In genomic region chr10:80290474-80291220, GRCh38 we compare ENCODE assay signal across 1 cellular context.
TF ChIP-seq lines count a peak whose summit lies in the region.

No MANE protein-coding gene starts in this region.

TF ChIP-seq in HepG2, 621 proteins besides CTCF, POLR2A, EP300 and RAD21 (continued from another document and continues in another):
- TF ChIP-seq E2F2 (CRISPR knock-in tag; IDR thresholded peaks at IDR 0.05; ENCODE audit: borderline replicate concordance) (no peak), KAT7 (CRISPR knock-in tag; IDR thresholded peaks at IDR 0.05; ENCODE audit: borderline replicate concordance) (no peak), CAMTA2 (CRISPR knock-in tag; IDR thresholded peaks at IDR 0.05; ENCODE audit: borderline replicate concordance) (no peak), PAF1 (CRISPR knock-in tag; IDR thresholded peaks at IDR 0.05) (no peak), KAT2B (IDR thresholded peaks at IDR 0.05; ENCODE audit: borderline replicate concordance, low read depth, low read length) (no peak), PHF20 (CRISPR knock-in tag; IDR thresholded peaks at IDR 0.05) (no peak), TFDP1 (CRISPR knock-in tag; IDR thresholded peaks at IDR 0.05; ENCODE audit: borderline replicate concordance) (no peak), ZNF136 (CRISPR knock-in tag; IDR thresholded peaks at IDR 0.05; ENCODE audit: low read depth) (no peak), SALL2 (CRISPR knock-in tag; IDR thresholded peaks at IDR 0.05) (no peak), RFX3 (CRISPR knock-in tag; IDR thresholded peaks at IDR 0.05) (no peak), RFX1 (IDR thresholded peaks at IDR 0.05) (no peak), GTF2F1 (IDR thresholded peaks at IDR 0.05; ENCODE audit: low read length) (no peak), ELF1 (CRISPR knock-in tag; IDR thresholded peaks at IDR 0.05) (no peak; the same call in 1 of the 2 replicates), ZNF678 (CRISPR knock-in tag; IDR thresholded peaks at IDR 0.05) (no peak), ZSCAN30 (CRISPR knock-in tag; IDR thresholded peaks at IDR 0.05) (no peak), GLI4 (CRISPR knock-in tag; IDR thresholded peaks at IDR 0.05; ENCODE audit: borderline replicate concordance) (no peak), ZNF674 (CRISPR knock-in tag; IDR thresholded peaks at IDR 0.05; ENCODE audit: low read depth) (no peak), GATA4 (IDR thresholded peaks at IDR 0.05; ENCODE audit: borderline replicate concordance, low read depth) (no peak), POLR2AphosphoS5 (IDR thresholded peaks at IDR 0.05; ENCODE audit: low read depth, low read length) (peak; percentile 29; the same call in 1 of the 2 replicates), YY1 (IDR thresholded peaks at IDR 0.05; ENCODE audit: insufficient read depth, insufficient replicate concordance, low read depth, low read length) (no peak), ZNF143 (CRISPR knock-in tag; IDR thresholded peaks at IDR 0.05) (no peak), ZNF543 (CRISPR knock-in tag; IDR thresholded peaks at IDR 0.05) (no peak), ZNF468 (CRISPR knock-in tag; IDR thresholded peaks at IDR 0.05) (no peak), MAFG (CRISPR knock-in tag; IDR thresholded peaks at IDR 0.05) (no peak), FOXP4 (CRISPR knock-in tag; IDR thresholded peaks at IDR 0.05) (peak; percentile 80), TCF7L2 (IDR thresholded peaks at IDR 0.05; ENCODE audit: low read depth, low read length) (no peak), ETV6 (CRISPR knock-in tag; conservative IDR thresholded peaks at IDR 0.05) (no peak), ZNF414 (CRISPR knock-in tag; IDR thresholded peaks at IDR 0.05) (no peak), SMARCE1 (IDR thresholded peaks at IDR 0.05; ENCODE audit: borderline replicate concordance) (no peak), TBX3 (IDR thresholded peaks at IDR 0.05; ENCODE audit: borderline replicate concordance) (peak; percentile 12; the same call in 1 of the 2 replicates), PCBP1 (IDR thresholded peaks at IDR 0.05; ENCODE audit: borderline replicate concordance, low read depth, low read length) (no peak), ZNF619 (CRISPR knock-in tag; IDR thresholded peaks at IDR 0.05) (no peak), PRDM15 (CRISPR knock-in tag; IDR thresholded peaks at IDR 0.05) (no peak), ZNF839 (CRISPR knock-in tag; IDR thresholded peaks at IDR 0.05; ENCODE audit: borderline replicate concordance) (no peak), KLF11 (CRISPR knock-in tag; IDR thresholded peaks at IDR 0.05) (no peak), ZNF224 (CRISPR knock-in tag; IDR thresholded peaks at IDR 0.05) (no peak), ZNF629 (CRISPR knock-in tag; conservative IDR thresholded peaks at IDR 0.05) (no peak)
- TF ChIP-seq, protein P1, sequence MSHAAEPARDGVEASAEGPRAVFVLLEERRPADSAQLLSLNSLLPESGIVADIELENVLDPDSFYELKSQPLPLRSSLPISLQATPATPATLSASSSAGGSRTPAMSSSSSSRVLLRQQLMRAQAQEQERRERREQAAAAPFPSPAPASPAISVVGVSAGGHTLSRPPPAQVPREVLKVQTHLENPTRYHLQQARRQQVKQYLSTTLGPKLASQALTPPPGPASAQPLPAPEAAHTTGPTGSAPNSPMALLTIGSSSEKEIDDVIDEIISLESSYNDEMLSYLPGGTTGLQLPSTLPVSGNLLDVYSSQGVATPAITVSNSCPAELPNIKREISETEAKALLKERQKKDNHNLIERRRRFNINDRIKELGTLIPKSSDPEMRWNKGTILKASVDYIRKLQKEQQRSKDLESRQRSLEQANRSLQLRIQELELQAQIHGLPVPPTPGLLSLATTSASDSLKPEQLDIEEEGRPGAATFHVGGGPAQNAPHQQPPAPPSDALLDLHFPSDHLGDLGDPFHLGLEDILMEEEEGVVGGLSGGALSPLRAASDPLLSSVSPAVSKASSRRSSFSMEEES (CRISPR knock-in tag; IDR thresholded peaks at IDR 0.05), result 0 out of 2 replicates have a peak, but pooled peaks have one; percentile 44
- TF ChIP-seq, protein P2, sequence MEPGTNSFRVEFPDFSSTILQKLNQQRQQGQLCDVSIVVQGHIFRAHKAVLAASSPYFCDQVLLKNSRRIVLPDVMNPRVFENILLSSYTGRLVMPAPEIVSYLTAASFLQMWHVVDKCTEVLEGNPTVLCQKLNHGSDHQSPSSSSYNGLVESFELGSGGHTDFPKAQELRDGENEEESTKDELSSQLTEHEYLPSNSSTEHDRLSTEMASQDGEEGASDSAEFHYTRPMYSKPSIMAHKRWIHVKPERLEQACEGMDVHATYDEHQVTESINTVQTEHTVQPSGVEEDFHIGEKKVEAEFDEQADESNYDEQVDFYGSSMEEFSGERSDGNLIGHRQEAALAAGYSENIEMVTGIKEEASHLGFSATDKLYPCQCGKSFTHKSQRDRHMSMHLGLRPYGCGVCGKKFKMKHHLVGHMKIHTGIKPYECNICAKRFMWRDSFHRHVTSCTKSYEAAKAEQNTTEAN (CRISPR knock-in tag; conservative IDR thresholded peaks at IDR 0.05), result no peak
- TF ChIP-seq, protein P3, sequence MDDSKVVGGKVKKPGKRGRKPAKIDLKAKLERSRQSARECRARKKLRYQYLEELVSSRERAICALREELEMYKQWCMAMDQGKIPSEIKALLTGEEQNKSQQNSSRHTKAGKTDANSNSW (CRISPR knock-in tag; IDR thresholded peaks at IDR 0.05; ENCODE audit: borderline replicate concordance), result no peak
- TF ChIP-seq, protein P4, sequence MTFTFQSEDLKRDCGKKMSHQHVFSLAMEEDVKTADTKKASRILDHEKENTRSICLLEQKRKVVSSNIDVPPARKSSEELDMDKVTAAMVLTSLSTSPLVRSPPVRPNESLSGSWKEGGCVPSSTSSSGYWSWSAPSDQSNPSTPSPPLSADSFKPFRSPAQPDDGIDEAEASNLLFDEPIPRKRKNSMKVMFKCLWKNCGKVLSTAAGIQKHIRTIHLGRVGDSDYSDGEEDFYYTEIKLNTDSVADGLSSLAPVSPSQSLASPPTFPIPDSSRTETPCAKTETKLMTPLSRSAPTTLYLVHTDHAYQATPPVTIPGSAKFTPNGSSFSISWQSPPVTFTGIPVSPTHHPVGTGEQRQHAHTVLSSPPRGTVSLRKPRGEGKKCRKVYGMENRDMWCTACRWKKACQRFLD (CRISPR knock-in tag; IDR thresholded peaks at IDR 0.05; ENCODE audit: borderline replicate concordance), result no peak
- TF ChIP-seq, protein P5, sequence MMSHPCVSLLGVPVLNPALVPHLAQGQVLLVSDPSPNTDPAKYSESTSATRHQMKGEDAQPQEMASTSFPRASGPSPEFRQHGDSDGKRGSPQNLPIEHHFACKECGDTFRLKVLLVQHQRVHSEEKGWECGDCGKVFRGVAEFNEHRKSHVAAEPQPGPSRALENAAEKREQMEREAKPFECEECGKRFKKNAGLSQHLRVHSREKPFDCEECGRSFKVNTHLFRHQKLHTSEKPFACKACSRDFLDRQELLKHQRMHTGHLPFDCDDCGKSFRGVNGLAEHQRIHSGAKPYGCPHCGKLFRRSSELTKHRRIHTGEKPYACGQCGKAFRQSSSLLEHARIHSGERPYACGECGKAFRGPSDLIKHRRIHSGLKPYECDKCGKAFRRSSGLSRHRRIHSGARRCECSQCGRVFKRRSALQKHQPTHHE (CRISPR knock-in tag; IDR thresholded peaks at IDR 0.05; ENCODE audit: borderline replicate concordance), result no peak
